ENCODE assay signal across 1 cellular context in the genomic region with DNA sequence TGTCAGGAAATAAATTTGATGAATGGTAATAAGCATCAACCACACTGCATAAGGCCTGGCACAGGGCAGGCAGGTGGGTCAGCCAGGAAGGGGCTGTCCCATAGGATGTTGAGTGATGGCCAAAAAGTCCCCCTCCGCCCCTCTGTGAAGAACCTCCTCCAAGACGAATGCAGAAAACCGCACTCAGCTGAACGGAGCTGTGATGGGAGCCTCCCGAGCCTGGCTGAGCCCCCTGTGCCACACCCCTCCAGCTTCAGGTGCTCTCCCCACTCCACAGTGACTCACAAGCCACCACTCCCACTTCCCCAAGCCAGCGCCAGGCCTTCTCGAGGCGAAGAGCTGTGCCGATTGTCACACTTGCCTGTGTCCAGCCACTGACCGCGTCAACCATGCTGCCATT.
TF ChIP-seq lines count a peak whose summit lies in the region.

No MANE protein-coding gene starts in this region.

TF ChIP-seq in GM23338, 12 proteins besides CTCF, POLR2A, EP300 and RAD21 (continued from another document):
- TF ChIP-seq, protein P1, sequence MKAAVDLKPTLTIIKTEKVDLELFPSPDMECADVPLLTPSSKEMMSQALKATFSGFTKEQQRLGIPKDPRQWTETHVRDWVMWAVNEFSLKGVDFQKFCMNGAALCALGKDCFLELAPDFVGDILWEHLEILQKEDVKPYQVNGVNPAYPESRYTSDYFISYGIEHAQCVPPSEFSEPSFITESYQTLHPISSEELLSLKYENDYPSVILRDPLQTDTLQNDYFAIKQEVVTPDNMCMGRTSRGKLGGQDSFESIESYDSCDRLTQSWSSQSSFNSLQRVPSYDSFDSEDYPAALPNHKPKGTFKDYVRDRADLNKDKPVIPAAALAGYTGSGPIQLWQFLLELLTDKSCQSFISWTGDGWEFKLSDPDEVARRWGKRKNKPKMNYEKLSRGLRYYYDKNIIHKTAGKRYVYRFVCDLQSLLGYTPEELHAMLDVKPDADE (IDR thresholded peaks at IDR 0.05): no peak
- TF ChIP-seq, protein P2, sequence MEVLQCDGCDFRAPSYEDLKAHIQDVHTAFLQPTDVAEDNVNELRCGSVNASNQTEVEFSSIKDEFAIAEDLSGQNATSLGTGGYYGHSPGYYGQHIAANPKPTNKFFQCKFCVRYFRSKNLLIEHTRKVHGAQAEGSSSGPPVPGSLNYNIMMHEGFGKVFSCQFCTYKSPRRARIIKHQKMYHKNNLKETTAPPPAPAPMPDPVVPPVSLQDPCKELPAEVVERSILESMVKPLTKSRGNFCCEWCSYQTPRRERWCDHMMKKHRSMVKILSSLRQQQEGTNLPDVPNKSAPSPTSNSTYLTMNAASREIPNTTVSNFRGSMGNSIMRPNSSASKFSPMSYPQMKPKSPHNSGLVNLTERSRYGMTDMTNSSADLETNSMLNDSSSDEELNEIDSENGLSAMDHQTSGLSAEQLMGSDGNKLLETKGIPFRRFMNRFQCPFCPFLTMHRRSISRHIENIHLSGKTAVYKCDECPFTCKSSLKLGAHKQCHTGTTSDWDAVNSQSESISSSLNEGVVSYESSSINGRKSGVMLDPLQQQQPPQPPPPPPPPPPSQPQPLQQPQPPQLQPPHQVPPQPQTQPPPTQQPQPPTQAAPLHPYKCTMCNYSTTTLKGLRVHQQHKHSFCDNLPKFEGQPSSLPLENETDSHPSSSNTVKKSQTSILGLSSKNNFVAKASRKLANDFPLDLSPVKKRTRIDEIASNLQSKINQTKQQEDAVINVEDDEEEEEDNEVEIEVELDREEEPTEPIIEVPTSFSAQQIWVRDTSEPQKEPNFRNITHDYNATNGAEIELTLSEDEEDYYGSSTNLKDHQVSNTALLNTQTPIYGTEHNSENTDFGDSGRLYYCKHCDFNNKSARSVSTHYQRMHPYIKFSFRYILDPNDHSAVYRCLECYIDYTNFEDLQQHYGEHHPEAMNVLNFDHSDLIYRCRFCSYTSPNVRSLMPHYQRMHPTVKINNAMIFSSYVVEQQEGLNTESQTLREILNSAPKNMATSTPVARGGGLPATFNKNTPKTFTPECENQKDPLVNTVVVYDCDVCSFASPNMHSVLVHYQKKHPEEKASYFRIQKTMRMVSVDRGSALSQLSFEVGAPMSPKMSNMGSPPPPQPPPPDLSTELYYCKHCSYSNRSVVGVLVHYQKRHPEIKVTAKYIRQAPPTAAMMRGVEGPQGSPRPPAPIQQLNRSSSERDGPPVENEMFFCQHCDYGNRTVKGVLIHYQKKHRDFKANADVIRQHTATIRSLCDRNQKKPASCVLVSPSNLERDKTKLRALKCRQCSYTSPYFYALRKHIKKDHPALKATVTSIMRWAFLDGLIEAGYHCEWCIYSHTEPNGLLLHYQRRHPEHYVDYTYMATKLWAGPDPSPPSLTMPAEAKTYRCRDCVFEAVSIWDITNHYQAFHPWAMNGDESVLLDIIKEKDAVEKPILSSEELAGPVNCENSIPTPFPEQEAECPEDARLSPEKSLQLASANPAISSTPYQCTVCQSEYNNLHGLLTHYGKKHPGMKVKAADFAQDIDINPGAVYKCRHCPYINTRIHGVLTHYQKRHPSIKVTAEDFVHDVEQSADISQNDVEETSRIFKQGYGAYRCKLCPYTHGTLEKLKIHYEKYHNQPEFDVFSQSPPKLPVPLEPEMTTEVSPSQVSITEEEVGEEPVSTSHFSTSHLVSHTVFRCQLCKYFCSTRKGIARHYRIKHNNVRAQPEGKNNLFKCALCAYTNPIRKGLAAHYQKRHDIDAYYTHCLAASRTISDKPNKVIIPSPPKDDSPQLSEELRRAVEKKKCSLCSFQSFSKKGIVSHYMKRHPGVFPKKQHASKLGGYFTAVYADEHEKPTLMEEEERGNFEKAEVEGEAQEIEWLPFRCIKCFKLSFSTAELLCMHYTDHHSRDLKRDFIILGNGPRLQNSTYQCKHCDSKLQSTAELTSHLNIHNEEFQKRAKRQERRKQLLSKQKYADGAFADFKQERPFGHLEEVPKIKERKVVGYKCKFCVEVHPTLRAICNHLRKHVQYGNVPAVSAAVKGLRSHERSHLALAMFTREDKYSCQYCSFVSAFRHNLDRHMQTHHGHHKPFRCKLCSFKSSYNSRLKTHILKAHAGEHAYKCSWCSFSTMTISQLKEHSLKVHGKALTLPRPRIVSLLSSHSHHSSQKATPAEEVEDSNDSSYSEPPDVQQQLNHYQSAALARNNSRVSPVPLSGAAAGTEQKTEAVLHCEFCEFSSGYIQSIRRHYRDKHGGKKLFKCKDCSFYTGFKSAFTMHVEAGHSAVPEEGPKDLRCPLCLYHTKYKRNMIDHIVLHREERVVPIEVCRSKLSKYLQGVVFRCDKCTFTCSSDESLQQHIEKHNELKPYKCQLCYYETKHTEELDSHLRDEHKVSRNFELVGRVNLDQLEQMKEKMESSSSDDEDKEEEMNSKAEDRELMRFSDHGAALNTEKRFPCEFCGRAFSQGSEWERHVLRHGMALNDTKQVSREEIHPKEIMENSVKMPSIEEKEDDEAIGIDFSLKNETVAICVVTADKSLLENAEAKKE (CRISPR knock-in tag; IDR thresholded peaks at IDR 0.05): no peak
- TF ChIP-seq ZNF331 (CRISPR knock-in tag; IDR thresholded peaks at IDR 0.05; ENCODE audit: low read depth) (no peak), JUNB (IDR thresholded peaks at IDR 0.05; ENCODE audit: unreplicated experiment) (no peak), POLR2AphosphoS5 (IDR thresholded peaks at IDR 0.05; ENCODE audit: low read depth) (no peak), ZNF114 (CRISPR knock-in tag; IDR thresholded peaks at IDR 0.05) (no peak), EZH2phosphoT487 (IDR thresholded peaks at IDR 0.05; ENCODE audit: unreplicated experiment) (no peak), CREB1 (CRISPR knock-in tag; IDR thresholded peaks at IDR 0.05; ENCODE audit: low read depth) (no peak), EZH2 (IDR thresholded peaks at IDR 0.05; ENCODE audit: low read depth, unreplicated experiment) (no peak)
- TF ChIP-seq, protein P3, sequence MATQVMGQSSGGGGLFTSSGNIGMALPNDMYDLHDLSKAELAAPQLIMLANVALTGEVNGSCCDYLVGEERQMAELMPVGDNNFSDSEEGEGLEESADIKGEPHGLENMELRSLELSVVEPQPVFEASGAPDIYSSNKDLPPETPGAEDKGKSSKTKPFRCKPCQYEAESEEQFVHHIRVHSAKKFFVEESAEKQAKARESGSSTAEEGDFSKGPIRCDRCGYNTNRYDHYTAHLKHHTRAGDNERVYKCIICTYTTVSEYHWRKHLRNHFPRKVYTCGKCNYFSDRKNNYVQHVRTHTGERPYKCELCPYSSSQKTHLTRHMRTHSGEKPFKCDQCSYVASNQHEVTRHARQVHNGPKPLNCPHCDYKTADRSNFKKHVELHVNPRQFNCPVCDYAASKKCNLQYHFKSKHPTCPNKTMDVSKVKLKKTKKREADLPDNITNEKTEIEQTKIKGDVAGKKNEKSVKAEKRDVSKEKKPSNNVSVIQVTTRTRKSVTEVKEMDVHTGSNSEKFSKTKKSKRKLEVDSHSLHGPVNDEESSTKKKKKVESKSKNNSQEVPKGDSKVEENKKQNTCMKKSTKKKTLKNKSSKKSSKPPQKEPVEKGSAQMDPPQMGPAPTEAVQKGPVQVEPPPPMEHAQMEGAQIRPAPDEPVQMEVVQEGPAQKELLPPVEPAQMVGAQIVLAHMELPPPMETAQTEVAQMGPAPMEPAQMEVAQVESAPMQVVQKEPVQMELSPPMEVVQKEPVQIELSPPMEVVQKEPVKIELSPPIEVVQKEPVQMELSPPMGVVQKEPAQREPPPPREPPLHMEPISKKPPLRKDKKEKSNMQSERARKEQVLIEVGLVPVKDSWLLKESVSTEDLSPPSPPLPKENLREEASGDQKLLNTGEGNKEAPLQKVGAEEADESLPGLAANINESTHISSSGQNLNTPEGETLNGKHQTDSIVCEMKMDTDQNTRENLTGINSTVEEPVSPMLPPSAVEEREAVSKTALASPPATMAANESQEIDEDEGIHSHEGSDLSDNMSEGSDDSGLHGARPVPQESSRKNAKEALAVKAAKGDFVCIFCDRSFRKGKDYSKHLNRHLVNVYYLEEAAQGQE (IDR thresholded peaks at IDR 0.05; ENCODE audit: unreplicated experiment): no peak
TF ChIP-seq in GM23338: peak in this region for 0.
